1 cellular context compared by ENCODE assay signal in genomic region chr5:56145511-56145910, GRCh38.
TF ChIP-seq lines count a peak whose summit lies in the region.

No MANE protein-coding gene starts in this region.

TF ChIP-seq in IMR-90, 13 proteins besides CTCF, POLR2A, EP300 and RAD21:
- TF ChIP-seq BHLHE40 (IDR thresholded peaks at IDR 0.05; ENCODE audit: low read depth, low read length) (no peak), MAFK (IDR thresholded peaks at IDR 0.05; ENCODE audit: low read depth, low read length) (no peak), CHD1 (IDR thresholded peaks at IDR 0.05; ENCODE audit: low read depth, low read length) (no peak)
TF ChIP-seq in IMR-90: peak in this region for 0.
